In the genomic region with DNA sequence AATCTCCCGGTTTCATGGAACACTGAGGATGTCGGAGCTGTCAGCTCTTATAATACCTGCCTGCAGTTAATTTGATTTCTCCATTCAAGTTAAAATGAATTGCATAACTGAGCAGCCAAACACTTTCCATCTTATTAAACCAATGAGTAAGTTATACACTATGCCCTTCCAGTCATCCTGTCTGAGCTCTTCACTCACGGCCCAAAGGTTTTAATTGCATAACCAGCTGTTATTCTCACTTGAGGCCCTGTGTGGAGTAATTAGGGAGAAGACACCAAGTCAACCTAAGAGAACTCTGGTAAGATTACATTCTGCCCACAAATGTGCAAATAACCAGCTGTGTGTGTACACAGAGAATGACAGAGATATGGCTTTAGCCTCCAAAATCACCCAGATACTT, we compare ENCODE assay signal across 18 cellular contexts.
DNase-seq lines count a peak whose midpoint lies in the region; ATAC-seq and TF ChIP-seq lines count a peak whose summit lies in the region.
"Had no signal": no experiment of that assay in that cellular context is flagged by ENCODE, and none has a peak within 500 bp of the region (broad histone marks: within the 10 kb centered on the region; RNA-seq: fewer than 3 reads in every experiment).

No MANE protein-coding gene starts in this region.

- H3F3A ChIP-seq in GM23338 (replicated peaks; ENCODE audit: low read depth): no peaks in the 10 kb centered on the region

- H3K4me3 ChIP-seq in GM23338 (no peak overlapping the region), epithelial cell of esophagus (ENCODE audit: low read length) (no peak overlapping the region)
- H3K4me3 ChIP-seq: BLaER1, HAP-1 had no signal

- no peaks in the 10 kb centered on the region for H3K4me1 ChIP-seq in GM23338 (ENCODE audit: insufficient read depth)
- H3K4me1 ChIP-seq: BLaER1, HAP-1 had no signal

- TF ChIP-seq CTCF in GM23338 (conservative IDR thresholded peaks at IDR 0.05; ENCODE audit: low read depth in 2 of 2) (no peak), epithelial cell of esophagus (IDR thresholded peaks at IDR 0.05; ENCODE audit: insufficient read depth, low read depth, low read length, missing control alignments) (no peak)

- H3K9me2 ChIP-seq in GM23338 (ENCODE audit: insufficient read depth): 0 out of 2 replicates have a peak, but pooled peaks cover 9% of the 10 kb centered on the region

- H3K4me2 ChIP-seq in GM23338: no peak overlapping the region
- H3K4me2 ChIP-seq: BLaER1 had no signal

- H2AFZ ChIP-seq in GM23338: peak overlapping the region; percentile 19; the same call in 1 of the 2 replicates

- no peak overlapping the region for H3K27ac Mint-ChIP-seq in GM23338
- H3K27ac Mint-ChIP-seq: CD4-positive, alpha-beta memory T cell had no signal

- H3K27me3 Mint-ChIP-seq in GM23338 (ENCODE audit: insufficient read depth, low read depth, poor library complexity): peaks cover 2% of the 10 kb centered on the region

- DNase-seq in GM23338 (ENCODE audit: low spot score) (no peak), NCI-H226 (peak; percentile 27), epithelial cell of esophagus (ENCODE audit: low read depth) (peak; percentile 72), myocyte (ENCODE audit: low read depth) (peak; percentile 42), NCI-H187 (lab: John Stamatoyannopoulos, UW) (no peak)
- DNase-seq in activated naive CD4-positive, alpha-beta T cell (lab: John Stamatoyannopoulos, UW): no peak
- DNase-seq in stimulated activated CD4-positive, alpha-beta T cell treated with anti-CD3 and anti-CD28 coated beads, Interleukin-1b, Interleukin-23, amount 100 ng/mL, for 48 hours: no peak
- DNase-seq: CD4-positive, alpha-beta memory T cell; DMS53; IMR-90; NCI-H1092 treated with DMSO at 0.1 percent for 48 hours; NCI-H146; NCI-H2107; SW 1271 had no signal

- no peak overlapping the region for H3K4me3 Mint-ChIP-seq in GM23338
- H3K4me3 Mint-ChIP-seq: CD4-positive, alpha-beta memory T cell had no signal

- no peaks in the 10 kb centered on the region for H3K36me3 ChIP-seq in GM23338 (ENCODE audit: insufficient read depth)
- H3K36me3 ChIP-seq: BLaER1, HAP-1 had no signal

- ATAC-seq in GM23338: no peak
- no peak for ATAC-seq in HG03565 (IDR thresholded peaks at IDR 0.05; ENCODE audit: unreplicated experiment)
- ATAC-seq: Right ventricle myocardium inferior had no signal

- no peaks in the 10 kb centered on the region for H3K79me2 ChIP-seq in GM23338 (replicated peaks; ENCODE audit: insufficient read depth)

- peaks cover 6% of the 10 kb centered on the region; the same call in 2 of the 3 replicates for H3K4me1 Mint-ChIP-seq in GM23338
- H3K4me1 Mint-ChIP-seq: CD4-positive, alpha-beta memory T cell had no signal

- H4K20me1 ChIP-seq in GM23338 (replicated peaks; ENCODE audit: insufficient read depth): no peaks in the 10 kb centered on the region
- H4K20me1 ChIP-seq: BLaER1 had no signal

- H3K36me3 Mint-ChIP-seq in GM23338 (ENCODE audit: low read depth): no peaks in the 10 kb centered on the region
- H3K36me3 Mint-ChIP-seq: CD4-positive, alpha-beta memory T cell had no signal

- no peaks in the 10 kb centered on the region for H3K27me3 ChIP-seq in GM23338 (ENCODE audit: insufficient read depth)
- H3K27me3 ChIP-seq: BLaER1 had no signal

- peaks cover 3% of the 10 kb centered on the region; the same call in 2 of the 3 replicates for H3K9me3 Mint-ChIP-seq in GM23338

- no peak overlapping the region for H3K27ac ChIP-seq in GM23338 (ENCODE audit: low read depth)
- H3K27ac ChIP-seq: BLaER1 had no signal

TF ChIP-seq in GM23338, 12 proteins besides CTCF, POLR2A, EP300 and RAD21 (continues in another document):
- TF ChIP-seq, protein P1, sequence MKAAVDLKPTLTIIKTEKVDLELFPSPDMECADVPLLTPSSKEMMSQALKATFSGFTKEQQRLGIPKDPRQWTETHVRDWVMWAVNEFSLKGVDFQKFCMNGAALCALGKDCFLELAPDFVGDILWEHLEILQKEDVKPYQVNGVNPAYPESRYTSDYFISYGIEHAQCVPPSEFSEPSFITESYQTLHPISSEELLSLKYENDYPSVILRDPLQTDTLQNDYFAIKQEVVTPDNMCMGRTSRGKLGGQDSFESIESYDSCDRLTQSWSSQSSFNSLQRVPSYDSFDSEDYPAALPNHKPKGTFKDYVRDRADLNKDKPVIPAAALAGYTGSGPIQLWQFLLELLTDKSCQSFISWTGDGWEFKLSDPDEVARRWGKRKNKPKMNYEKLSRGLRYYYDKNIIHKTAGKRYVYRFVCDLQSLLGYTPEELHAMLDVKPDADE (IDR thresholded peaks at IDR 0.05): no peak
- TF ChIP-seq EZH2 (IDR thresholded peaks at IDR 0.05; ENCODE audit: low read depth, unreplicated experiment) (no peak), ZNF331 (CRISPR knock-in tag; IDR thresholded peaks at IDR 0.05; ENCODE audit: low read depth) (no peak), POLR2AphosphoS5 (IDR thresholded peaks at IDR 0.05; ENCODE audit: low read depth) (no peak), JUNB (IDR thresholded peaks at IDR 0.05; ENCODE audit: unreplicated experiment) (no peak), ZNF114 (CRISPR knock-in tag; IDR thresholded peaks at IDR 0.05) (no peak), CREB1 (CRISPR knock-in tag; IDR thresholded peaks at IDR 0.05; ENCODE audit: low read depth) (no peak)
- TF ChIP-seq, protein P2, sequence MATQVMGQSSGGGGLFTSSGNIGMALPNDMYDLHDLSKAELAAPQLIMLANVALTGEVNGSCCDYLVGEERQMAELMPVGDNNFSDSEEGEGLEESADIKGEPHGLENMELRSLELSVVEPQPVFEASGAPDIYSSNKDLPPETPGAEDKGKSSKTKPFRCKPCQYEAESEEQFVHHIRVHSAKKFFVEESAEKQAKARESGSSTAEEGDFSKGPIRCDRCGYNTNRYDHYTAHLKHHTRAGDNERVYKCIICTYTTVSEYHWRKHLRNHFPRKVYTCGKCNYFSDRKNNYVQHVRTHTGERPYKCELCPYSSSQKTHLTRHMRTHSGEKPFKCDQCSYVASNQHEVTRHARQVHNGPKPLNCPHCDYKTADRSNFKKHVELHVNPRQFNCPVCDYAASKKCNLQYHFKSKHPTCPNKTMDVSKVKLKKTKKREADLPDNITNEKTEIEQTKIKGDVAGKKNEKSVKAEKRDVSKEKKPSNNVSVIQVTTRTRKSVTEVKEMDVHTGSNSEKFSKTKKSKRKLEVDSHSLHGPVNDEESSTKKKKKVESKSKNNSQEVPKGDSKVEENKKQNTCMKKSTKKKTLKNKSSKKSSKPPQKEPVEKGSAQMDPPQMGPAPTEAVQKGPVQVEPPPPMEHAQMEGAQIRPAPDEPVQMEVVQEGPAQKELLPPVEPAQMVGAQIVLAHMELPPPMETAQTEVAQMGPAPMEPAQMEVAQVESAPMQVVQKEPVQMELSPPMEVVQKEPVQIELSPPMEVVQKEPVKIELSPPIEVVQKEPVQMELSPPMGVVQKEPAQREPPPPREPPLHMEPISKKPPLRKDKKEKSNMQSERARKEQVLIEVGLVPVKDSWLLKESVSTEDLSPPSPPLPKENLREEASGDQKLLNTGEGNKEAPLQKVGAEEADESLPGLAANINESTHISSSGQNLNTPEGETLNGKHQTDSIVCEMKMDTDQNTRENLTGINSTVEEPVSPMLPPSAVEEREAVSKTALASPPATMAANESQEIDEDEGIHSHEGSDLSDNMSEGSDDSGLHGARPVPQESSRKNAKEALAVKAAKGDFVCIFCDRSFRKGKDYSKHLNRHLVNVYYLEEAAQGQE (IDR thresholded peaks at IDR 0.05; ENCODE audit: unreplicated experiment): no peak

Comparison
In these comparisons a context has a peak if more than half of its experiments do, and no peak if none do; other contexts are left out.
1. DNase-seq: peak in NCI-H226 (single experiment), epithelial cell of esophagus (single experiment) and myocyte (single experiment); none in GM23338 (single experiment), NCI-H187 (0 of 2), activated naive CD4-positive, alpha-beta T cell (0 of 4) and stimulated activated CD4-positive, alpha-beta T cell treated with anti-CD3 and anti-CD28 coated beads, Interleukin-1b, Interleukin-23, amount 100 ng/mL, for 48 hours (single experiment).